In genomic region chr15:43278869-43279268, GRCh38 we compare ENCODE assay signal across 37 cellular contexts. TPM values are rescaled to one million over a fixed set of nuclear protein-coding genes. Genes with fewer than 3 reads are reported as not detected.
"Had no signal": no experiment of that assay in that cellular context is flagged by ENCODE, and none has a peak within 500 bp of the region (broad histone marks: within the 10 kb centered on the region; RNA-seq: fewer than 3 reads in every experiment).

No MANE protein-coding gene starts in this region.

- H3K36me3 ChIP-seq: ascending aorta, cardiac muscle cell had no signal

- H3K27me3 ChIP-seq: ascending aorta, cardiac muscle cell had no signal

- H3K9me3 Mint-ChIP-seq: activated B cell treated with CpG ODN at 0.5 μM for 24 hours; activated CD4-positive, alpha-beta memory T cell treated with anti-CD3 and anti-CD28 coated beads, Interleukin-2, amount 10 ng/mL, durations not matched to agents 7 days and 5 days; activated CD4-positive, alpha-beta T cell treated with anti-CD3 and anti-CD28 coated beads, Interleukin-2, amount 10 ng/mL, durations not matched to agents 24 days and 14 days; activated naive CD4-positive, alpha-beta T cell treated with anti-CD3 and anti-CD28 coated beads, Interleukin-2, amount 10 ng/mL, durations not matched to agents 7 days and 5 days; activated naive CD4-positive, alpha-beta T cell treated with anti-CD3 and anti-CD28 coated beads, Interleukin-2, amount 50 U/mL, for 24 hours; activated naive CD8-positive, alpha-beta T cell treated with anti-CD3 and anti-CD28 coated beads, Interleukin-2, amount 10 ng/mL, durations not matched to agents 7 days and 5 days; activated naive CD8-positive, alpha-beta T cell treated with anti-CD3 and anti-CD28 coated beads, Interleukin-2, amount 50 U/mL, for 24 hours; activated T-cell treated with anti-CD3 and anti-CD28 coated beads, Interleukin-2, amount 50 U/mL, for 24 hours; activated T-helper 2 cell treated with anti-CD3 and anti-CD28 coated beads, Interferon-gamma antibody, Interleukin-2, Interleukin-4, amounts not matched to agents 10 μg/mL and 5 μg/mL and 100 μg/mL, durations not matched to agents 14 hours and 24 hours and 36 hours; brain; central memory CD8-positive, alpha-beta T cell; T-helper 1 cell treated with Interleukin-12 subunit alpha and Interleukin-12 subunit beta and Interleukin-4 antibody, amounts not matched to agents 30 μg/mL and 1 μg/mL, for 36 hours; T-helper 2 cell treated with Interferon-gamma antibody and Interleukin-4, amounts not matched to agents 5 μg/mL and 100 μg/mL, for 36 hours had no signal

- H3K36me3 Mint-ChIP-seq: activated CD8-positive, alpha-beta memory T cell treated with anti-CD3 and anti-CD28 coated beads, Interleukin-2, amount 10 ng/mL, durations not matched to agents 7 days and 5 days; activated naive CD4-positive, alpha-beta T cell treated with anti-CD3 and anti-CD28 coated beads, Interleukin-2, amount 10 ng/mL, durations not matched to agents 7 days and 5 days; activated naive CD4-positive, alpha-beta T cell treated with anti-CD3 and anti-CD28 coated beads, Interleukin-2, amount 50 U/mL, for 24 hours; activated naive CD8-positive, alpha-beta T cell; activated naive CD8-positive, alpha-beta T cell treated with anti-CD3 and anti-CD28 coated beads, Interleukin-2, amount 10 ng/mL, durations not matched to agents 7 days and 5 days; brain had no signal

- H3K27ac ChIP-seq: ascending aorta, cardiac muscle cell, VCaP had no signal

- H3K4me3 ChIP-seq: ascending aorta, cardiac muscle cell had no signal

- FAIRE-seq: TTC549 had no signal

- H3K9me3 ChIP-seq: ascending aorta had no signal

- ATAC-seq: activated CD8-positive, alpha-beta memory T cell treated with anti-CD3 and anti-CD28 coated beads, Interleukin-2, amount 10 ng/mL, durations not matched to agents 7 days and 5 days; activated CD8-positive, alpha-beta T cell treated with anti-CD3 and anti-CD28 coated beads, Interleukin-2, amount 10 ng/mL, durations not matched to agents 7 days and 5 days had no signal

- H3K27me3 Mint-ChIP-seq: activated B cell treated with CpG ODN at 0.5 μM for 24 hours; activated CD4-positive, alpha-beta T cell treated with anti-CD3 and anti-CD28 coated beads, Interleukin-2, amount 10 ng/mL, durations not matched to agents 24 days and 14 days; activated naive CD4-positive, alpha-beta T cell treated with anti-CD3 and anti-CD28 coated beads, Interleukin-2, amount 50 U/mL, for 24 hours had no signal

- H3K4me1 ChIP-seq: ascending aorta had no signal

- DNase-seq: activated B cell treated with CpG ODN at 0.5 μM for 24 hours; activated CD4-positive, alpha-beta memory T cell treated with anti-CD3 and anti-CD28 coated beads, Interleukin-2, amount 10 ng/mL, durations not matched to agents 7 days and 5 days; activated CD4-positive, alpha-beta T cell treated with anti-CD3 and anti-CD28 coated beads for 4 hours; activated CD4-positive, alpha-beta T cell treated with anti-CD3 and anti-CD28 coated beads, Interleukin-2, amount 10 ng/mL, durations not matched to agents 24 days and 14 days; activated CD4-positive, alpha-beta T cell treated with anti-CD3 and anti-CD28 coated beads, Interleukin-2, amount 50 U/mL, for 48 hours; activated CD4-positive, CD25-positive, alpha-beta regulatory T cell treated with anti-CD3 and anti-CD28 coated beads, Interleukin-2, amount 50 U/mL, for 72 hours; activated CD8-positive, alpha-beta memory T cell treated with anti-CD3 and anti-CD28 coated beads for 24 hours; activated CD8-positive, alpha-beta memory T cell treated with anti-CD3 and anti-CD28 coated beads, Interleukin-2, amount 10 ng/mL, durations not matched to agents 7 days and 5 days; activated CD8-positive, alpha-beta memory T cell treated with anti-CD3 and anti-CD28 coated beads, Interleukin-2, amount 50 U/mL, for 48 hours; activated CD8-positive, alpha-beta T cell treated with anti-CD3 and anti-CD28 coated beads, Interleukin-2, amount 10 ng/mL, durations not matched to agents 7 days and 5 days; activated effector memory CD4-positive, alpha-beta T cell treated with Interleukin-2 at 50 U/mL for 16 hours; activated gamma-delta T cell; activated naive CD4-positive, alpha-beta T cell treated with anti-CD3 and anti-CD28 coated beads, Interleukin-2, amount 10 ng/mL, durations not matched to agents 7 days and 5 days; activated naive CD4-positive, alpha-beta T cell treated with Interleukin-2 at 50 U/mL for 16 hours; activated naive CD8-positive, alpha-beta T cell treated with anti-CD3 and anti-CD28 coated beads, Interleukin-2, amount 10 ng/mL, durations not matched to agents 7 days and 5 days; activated naive CD8-positive, alpha-beta T cell treated with anti-CD3 and anti-CD28 coated beads, Interleukin-2, amount 50 U/mL, for 24 hours; activated T-cell treated with anti-CD3 and anti-CD28 coated beads, Interleukin-2, amount 50 U/mL, for 48 hours; amygdala; anterior cingulate cortex; caudate nucleus; T-helper 1 cell; T-helper 2 cell; T-helper 9 cell had no signal

- H3K4me3 Mint-ChIP-seq: activated B cell treated with CpG ODN at 0.5 μM for 24 hours; activated CD4-positive, alpha-beta memory T cell treated with anti-CD3 and anti-CD28 coated beads, Interleukin-2, amount 10 ng/mL, durations not matched to agents 7 days and 5 days; activated CD4-positive, alpha-beta T cell treated with anti-CD3 and anti-CD28 coated beads, Interleukin-2, amount 10 ng/mL, durations not matched to agents 24 days and 14 days; activated CD8-positive, alpha-beta memory T cell treated with anti-CD3 and anti-CD28 coated beads, Interleukin-2, amount 10 ng/mL, durations not matched to agents 7 days and 5 days; activated CD8-positive, alpha-beta T cell treated with anti-CD3 and anti-CD28 coated beads, Interleukin-2, amount 10 ng/mL, durations not matched to agents 7 days and 5 days; activated naive CD4-positive, alpha-beta T cell treated with anti-CD3 and anti-CD28 coated beads, Interleukin-2, amount 10 ng/mL, durations not matched to agents 7 days and 5 days; activated naive CD4-positive, alpha-beta T cell treated with anti-CD3 and anti-CD28 coated beads, Interleukin-2, amount 50 U/mL, for 24 hours; activated naive CD8-positive, alpha-beta T cell; activated naive CD8-positive, alpha-beta T cell treated with anti-CD3 and anti-CD28 coated beads, Interleukin-2, amount 10 ng/mL, durations not matched to agents 7 days and 5 days; activated naive CD8-positive, alpha-beta T cell treated with anti-CD3 and anti-CD28 coated beads, Interleukin-2, amount 50 U/mL, for 24 hours; activated T-cell treated with anti-CD3 and anti-CD28 coated beads, Interleukin-2, amount 50 U/mL, for 24 hours; brain; central memory CD8-positive, alpha-beta T cell; T-helper 1 cell treated with Interleukin-12 subunit alpha and Interleukin-12 subunit beta and Interleukin-4 antibody, amounts not matched to agents 30 μg/mL and 1 μg/mL, for 36 hours; T-helper 2 cell treated with Interferon-gamma antibody and Interleukin-4, amounts not matched to agents 5 μg/mL and 100 μg/mL, for 36 hours had no signal

- H3K27ac Mint-ChIP-seq: activated B cell treated with CpG ODN at 0.5 μM for 24 hours; activated CD4-positive, alpha-beta memory T cell treated with anti-CD3 and anti-CD28 coated beads, Interleukin-2, amount 10 ng/mL, durations not matched to agents 7 days and 5 days; activated CD4-positive, alpha-beta T cell treated with anti-CD3 and anti-CD28 coated beads, Interleukin-2, amount 10 ng/mL, durations not matched to agents 24 days and 14 days; activated CD8-positive, alpha-beta memory T cell treated with anti-CD3 and anti-CD28 coated beads, Interleukin-2, amount 10 ng/mL, durations not matched to agents 7 days and 5 days; activated CD8-positive, alpha-beta T cell treated with anti-CD3 and anti-CD28 coated beads, Interleukin-2, amount 10 ng/mL, durations not matched to agents 7 days and 5 days; activated naive CD4-positive, alpha-beta T cell treated with anti-CD3 and anti-CD28 coated beads, Interleukin-2, amount 10 ng/mL, durations not matched to agents 7 days and 5 days; activated naive CD4-positive, alpha-beta T cell treated with anti-CD3 and anti-CD28 coated beads, Interleukin-2, amount 50 U/mL, for 24 hours; activated naive CD8-positive, alpha-beta T cell; activated naive CD8-positive, alpha-beta T cell treated with anti-CD3 and anti-CD28 coated beads, Interleukin-2, amount 10 ng/mL, durations not matched to agents 7 days and 5 days; activated naive CD8-positive, alpha-beta T cell treated with anti-CD3 and anti-CD28 coated beads, Interleukin-2, amount 50 U/mL, for 24 hours; activated T-cell treated with anti-CD3 and anti-CD28 coated beads, Interleukin-2, amount 50 U/mL, for 24 hours; activated T-helper 2 cell treated with anti-CD3 and anti-CD28 coated beads, Interferon-gamma antibody, Interleukin-2, Interleukin-4, amounts not matched to agents 10 μg/mL and 5 μg/mL and 100 μg/mL, durations not matched to agents 14 hours and 24 hours and 36 hours; brain; T-helper 1 cell treated with Interleukin-12 subunit alpha and Interleukin-12 subunit beta and Interleukin-4 antibody, amounts not matched to agents 30 μg/mL and 1 μg/mL, for 36 hours; T-helper 2 cell treated with Interferon-gamma antibody and Interleukin-4, amounts not matched to agents 5 μg/mL and 100 μg/mL, for 36 hours had no signal

- H3K4me1 Mint-ChIP-seq: activated CD4-positive, alpha-beta memory T cell treated with anti-CD3 and anti-CD28 coated beads, Interleukin-2, amount 10 ng/mL, durations not matched to agents 7 days and 5 days; activated CD4-positive, alpha-beta T cell treated with anti-CD3 and anti-CD28 coated beads, Interleukin-2, amount 10 ng/mL, durations not matched to agents 24 days and 14 days; activated naive CD4-positive, alpha-beta T cell treated with anti-CD3 and anti-CD28 coated beads, Interleukin-2, amount 10 ng/mL, durations not matched to agents 7 days and 5 days; activated naive CD4-positive, alpha-beta T cell treated with anti-CD3 and anti-CD28 coated beads, Interleukin-2, amount 50 U/mL, for 24 hours; activated naive CD8-positive, alpha-beta T cell treated with anti-CD3 and anti-CD28 coated beads, Interleukin-2, amount 10 ng/mL, durations not matched to agents 7 days and 5 days; activated naive CD8-positive, alpha-beta T cell treated with anti-CD3 and anti-CD28 coated beads, Interleukin-2, amount 50 U/mL, for 24 hours; brain; central memory CD8-positive, alpha-beta T cell had no signal

RNA-seq across cellular contexts. Expression of gene TGM5, which starts 12.1 kb away (rescaled TPM):
- total RNA-seq: activated CD4-positive, alpha-beta T cell treated with anti-CD3 and anti-CD28 coated beads, Interleukin-2, amount 10 ng/mL, durations not matched to agents 24 days and 14 days; ascending aorta; cardiac muscle cell; cerebellum had no signal
- polyA plus RNA-seq: cardiac muscle cell had no signal

RNA-seq across cellular contexts. Expression of gene TGM7, which starts 23.2 kb away (rescaled TPM):
- total RNA-seq: activated B cell treated with CpG ODN at 0.5 μM for 24 hours; activated CD4-positive, alpha-beta memory T cell treated with anti-CD3 and anti-CD28 coated beads, Interleukin-2, amount 10 ng/mL, durations not matched to agents 7 days and 5 days; activated CD4-positive, alpha-beta T cell treated with anti-CD3 and anti-CD28 coated beads, Interleukin-2, amount 10 ng/mL, durations not matched to agents 24 days and 14 days; activated CD8-positive, alpha-beta memory T cell treated with anti-CD3 and anti-CD28 coated beads, Interleukin-2, amount 10 ng/mL, durations not matched to agents 7 days and 5 days; activated CD8-positive, alpha-beta T cell treated with anti-CD3 and anti-CD28 coated beads, Interleukin-2, amount 10 ng/mL, durations not matched to agents 7 days and 5 days; activated naive CD8-positive, alpha-beta T cell treated with anti-CD3 and anti-CD28 coated beads, Interleukin-2, amount 10 ng/mL, durations not matched to agents 7 days and 5 days; activated T-helper 2 cell treated with anti-CD3 and anti-CD28 coated beads, Interferon-gamma antibody, Interleukin-2, Interleukin-4, amounts not matched to agents 10 μg/mL and 5 μg/mL and 100 μg/mL, durations not matched to agents 14 hours and 24 hours and 36 hours; ascending aorta; bronchial epithelial cell; cardiac muscle cell; cerebellum had no signal
- polyA plus RNA-seq: cardiac muscle cell had no signal

RNA-seq across cellular contexts. Expression of gene EPB42, which starts 58.1 kb away (rescaled TPM):
- total RNA-seq: activated B cell treated with CpG ODN at 0.5 μM for 24 hours; activated CD4-positive, alpha-beta memory T cell treated with anti-CD3 and anti-CD28 coated beads, Interleukin-2, amount 10 ng/mL, durations not matched to agents 7 days and 5 days; activated CD4-positive, alpha-beta T cell treated with anti-CD3 and anti-CD28 coated beads, Interleukin-2, amount 10 ng/mL, durations not matched to agents 24 days and 14 days; activated CD8-positive, alpha-beta memory T cell treated with anti-CD3 and anti-CD28 coated beads, Interleukin-2, amount 10 ng/mL, durations not matched to agents 7 days and 5 days; activated CD8-positive, alpha-beta T cell treated with anti-CD3 and anti-CD28 coated beads, Interleukin-2, amount 10 ng/mL, durations not matched to agents 7 days and 5 days; activated naive CD8-positive, alpha-beta T cell treated with anti-CD3 and anti-CD28 coated beads, Interleukin-2, amount 10 ng/mL, durations not matched to agents 7 days and 5 days; activated T-helper 2 cell treated with anti-CD3 and anti-CD28 coated beads, Interferon-gamma antibody, Interleukin-2, Interleukin-4, amounts not matched to agents 10 μg/mL and 5 μg/mL and 100 μg/mL, durations not matched to agents 14 hours and 24 hours and 36 hours; ascending aorta; bronchial epithelial cell had no signal
